Comparison of ENCODE assay signal across 17 cellular contexts in the genomic region with DNA sequence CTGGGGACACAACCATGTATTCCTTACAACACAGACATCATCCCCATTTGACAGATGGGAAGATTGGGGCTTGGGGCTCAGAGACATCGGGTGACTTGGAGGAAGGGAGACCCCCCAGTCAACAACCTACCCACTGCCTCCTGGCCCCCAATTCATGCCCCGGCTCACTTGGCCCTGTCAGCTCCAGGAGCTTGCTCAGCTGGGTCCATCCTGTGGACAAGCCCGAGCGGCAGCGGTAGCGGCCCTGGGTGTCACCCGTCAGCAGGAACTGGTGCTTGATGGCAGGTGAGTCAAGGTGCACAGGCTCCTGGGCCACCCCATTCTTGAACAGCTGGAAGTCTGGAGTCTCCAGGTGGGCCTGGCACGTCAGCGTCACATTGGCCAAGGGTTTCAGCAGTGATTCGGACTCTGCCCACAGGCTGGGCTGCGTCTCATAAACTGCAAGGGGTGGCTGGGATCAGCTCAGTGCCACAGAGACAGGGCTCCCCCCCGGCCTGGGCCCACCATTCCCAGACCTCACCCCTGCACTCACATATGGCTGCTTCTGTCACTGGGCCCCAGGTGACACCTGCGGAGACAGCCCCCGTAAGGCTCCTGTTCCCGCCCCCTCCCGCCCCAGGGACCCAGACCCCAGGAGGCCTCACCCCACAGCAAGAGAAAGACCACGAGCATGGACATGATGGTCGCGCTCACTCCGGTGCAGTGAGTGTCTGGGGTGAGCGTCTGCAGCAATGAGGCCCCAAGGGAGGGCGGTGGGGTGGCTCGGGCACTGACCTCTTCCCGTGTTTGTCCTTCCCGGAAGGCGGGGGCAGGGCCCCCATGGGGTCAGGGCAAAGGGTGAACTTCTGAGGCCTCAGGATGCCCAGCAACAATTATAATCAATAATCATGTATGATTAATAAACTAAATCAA. TPM values are rescaled to one million over a fixed set of nuclear protein-coding genes. Genes with fewer than 3 reads are reported as not detected.
DNase-seq lines count a peak whose midpoint lies in the region; ATAC-seq and TF ChIP-seq lines count a peak whose summit lies in the region.
"Had no signal": no experiment of that assay in that cellular context is flagged by ENCODE, and none has a peak within 500 bp of the region (broad histone marks: within the 10 kb centered on the region; RNA-seq: fewer than 3 reads in every experiment).

A1BG (minus strand) TSS at position 733 of the 912 bp plus-strand sequence; CDS start at position 678, 55 bp downstream.

- H3K36me3 ChIP-seq in IMR-90 (ENCODE audit: control insufficient read depth, insufficient read depth, low read length) (peaks cover 11% of the 10 kb centered on the region; the same call in 1 of the 2 replicates), trophoblast cell (ENCODE audit: control insufficient read depth in 1 of 2, insufficient read depth in 2 of 2, low read length in 2 of 2) (no peaks in the 10 kb centered on the region)

- H3K79me1 ChIP-seq in IMR-90 (ENCODE audit: low read depth in 1 of 2, low read length in 2 of 2), result peaks cover 5 to 30% of the 10 kb centered on the region in 2 experiments
- no peaks in the 10 kb centered on the region for H3K79me1 ChIP-seq in trophoblast cell (ENCODE audit: low read length)

- 93% methylated on average over 9 of the region's 26 CpGs; no CpG with 5 or more reads in 1 of the 2 experiments for WGBS in IMR-90 (ENCODE audit: extremely low coverage in 2 of 2, insufficient read length in 1 of 2), 2 experiments
- WGBS in trophoblast cell (ENCODE audit: extremely low coverage, insufficient coverage, insufficient read length), result no CpG with 5 or more reads among the region's 26 CpGs

- H4K8ac ChIP-seq in IMR-90 (ENCODE audit: low read depth in 2 of 2, low read length in 2 of 2), result no peak within 1 kb of the TSS
- H4K8ac ChIP-seq in trophoblast cell (ENCODE audit: low read depth, low read length), result no peak within 1 kb of the TSS

- H3K9me3 Mint-ChIP-seq in CD4-positive, alpha-beta T cell, result no peaks in the 10 kb centered on the region
- H3K9me3 Mint-ChIP-seq in effector memory CD8-positive, alpha-beta T cell, result peaks cover 0 to 2% of the 10 kb centered on the region in 2 donors
- no peaks in the 10 kb centered on the region for H3K9me3 Mint-ChIP-seq in neural crest cell

- H3K79me2 ChIP-seq in trophoblast cell (ENCODE audit: control insufficient read depth, insufficient read depth, low read length, poor library complexity), result no peaks in the 10 kb centered on the region

- CTCF ChIA-PET in CD4-positive, alpha-beta T cell (lab: Charles Lee), result no interaction called here
- CTCF ChIA-PET in IMR-90 (lab: Yijun Ruan, JAX), result no interaction called here

- no peak within 1 kb of the TSS for H4K5ac ChIP-seq in IMR-90 (ENCODE audit: low read depth, low read length)

- no peaks in the 10 kb centered on the region for H3K9me3 ChIP-seq in CD4-positive, alpha-beta T cell (ENCODE audit: control insufficient read depth, low read length)
- H3K9me3 ChIP-seq in IMR-90 (ENCODE audit: control insufficient read depth, insufficient read depth, low read length) (no peaks in the 10 kb centered on the region), trophoblast cell (ENCODE audit: insufficient read depth, low read depth, low read length) (peaks cover 2% of the 10 kb centered on the region)
- H3K9me3 ChIP-seq: psoas muscle had no signal

- H3K23ac ChIP-seq in IMR-90 (ENCODE audit: low read depth, low read length), result no peak within 1 kb of the TSS
- H3K23ac ChIP-seq in trophoblast cell (ENCODE audit: low read length), result no peak within 1 kb of the TSS

- H3K4me1 ChIP-seq in IMR-90 (ENCODE audit: control insufficient read depth, insufficient read depth, low read length) (peaks cover 11% of the 10 kb centered on the region), trophoblast cell (ENCODE audit: control insufficient read depth in 1 of 2, insufficient read depth in 2 of 2, low read length in 2 of 2) (no peaks in the 10 kb centered on the region)
- H3K4me1 ChIP-seq: psoas muscle had no signal

- H2BK120ac ChIP-seq in IMR-90 (ENCODE audit: low read depth, low read length) (no peak within 1 kb of the TSS), trophoblast cell (ENCODE audit: insufficient read depth, low read length, poor library complexity) (no peak within 1 kb of the TSS)

- no peak within 1 kb of the TSS for H3K4ac ChIP-seq in IMR-90 (ENCODE audit: low read depth, low read length)
- no peak within 1 kb of the TSS for H3K4ac ChIP-seq in trophoblast cell (ENCODE audit: low read depth, low read length)

- in situ Hi-C loops in IMR-90 (cut with MboI; ENCODE audit: low sequenced_read_pairs), result no loop called here

- POLR2A ChIA-PET in CD4-positive, alpha-beta T cell (lab: Charles Lee), result no interaction called here
- POLR2A ChIA-PET in IMR-90 (lab: Charles Lee; ENCODE audit: unreplicated experiment), result no interaction called here

- no peak within 1 kb of the TSS for H3K18ac ChIP-seq in IMR-90 (ENCODE audit: low read depth, low read length)
- H3K18ac ChIP-seq in trophoblast cell (ENCODE audit: low read length), result no peak within 1 kb of the TSS

- H3K4me3 ChIP-seq in IMR-90 (ENCODE audit: insufficient read depth, low read depth, low read length), result no peak within 1 kb of the TSS
- no peak within 1 kb of the TSS for H3K4me3 ChIP-seq in trophoblast cell (ENCODE audit: low read depth, low read length)
- H3K4me3 ChIP-seq: psoas muscle had no signal

- H2BK12ac ChIP-seq in trophoblast cell (ENCODE audit: low read length), result no peak within 1 kb of the TSS

- TF ChIP-seq RAD21 in IMR-90 (IDR thresholded peaks at IDR 0.05; ENCODE audit: low read length), result no peak

- H3K4me2 ChIP-seq in IMR-90 (ENCODE audit: low read depth, low read length) (no peak within 1 kb of the TSS), trophoblast cell (ENCODE audit: low read length) (no peak within 1 kb of the TSS)

- no peak for ATAC-seq in CD4-positive, alpha-beta T cell (ENCODE audit: poor library complexity)
- no peak for ATAC-seq in IMR-90 (ENCODE audit: low read depth)
- ATAC-seq in effector memory CD8-positive, alpha-beta T cell (replicated peaks), result no peak
- no peak for ATAC-seq in GM21723 (IDR thresholded peaks at IDR 0.05; ENCODE audit: unreplicated experiment)
- ATAC-seq: psoas muscle; stimulated activated naive CD8-positive, alpha-beta T cell treated with anti-CD3 and anti-CD28 coated beads, Interleukin-15, amount 100 ng/mL, for 72 hours had no signal

- TF ChIP-seq POLR2A in IMR-90 (IDR thresholded peaks at IDR 0.05; ENCODE audit: low read depth, low read length), result no peak

- no peak for DNase-seq in CD4-positive, alpha-beta T cell
- DNase-seq in IMR-90 (no peak), neural crest cell (ENCODE audit: low read depth, low spot score) (no peak), trophoblast cell (no peak), NCI-H187 (lab: John Stamatoyannopoulos, UW) (no peak), NOMO-1 treated with dmso at 0.1 percent for 144 hours (lab: John Stamatoyannopoulos, UW; ENCODE audit: unreplicated experiment) (no peak)
- no peak for DNase-seq in effector memory CD8-positive, alpha-beta T cell
- DNase-seq: activated CD4-positive, alpha-beta T cell treated with anti-CD3 and anti-CD28 coated beads for 4 hours; activated naive CD4-positive, alpha-beta T cell treated with anti-CD3 and anti-CD28 coated beads, Interleukin-2, amount 10 ng/mL, durations not matched to agents 7 days and 5 days; COR-L47; foreskin melanocyte; NCI-H1436 treated with DMSO at 0.1 percent for 48 hours; NCI-H774; psoas muscle; stimulated activated CD4-positive, alpha-beta T cell treated with anti-CD3 and anti-CD28 coated beads, Interleukin-4, amount 100 ng/mL, for 24 hours; stimulated activated naive CD8-positive, alpha-beta T cell treated with anti-CD3 and anti-CD28 coated beads, Interleukin-15, amount 100 ng/mL, for 72 hours had no signal

- H2BK5ac ChIP-seq in IMR-90 (ENCODE audit: low read depth, low read length, poor library complexity, severe bottlenecking) (no peak within 1 kb of the TSS), trophoblast cell (ENCODE audit: low read depth, low read length, poor library complexity) (no peak within 1 kb of the TSS)

- H4K20me1 ChIP-seq in IMR-90 (ENCODE audit: insufficient read depth, low read length), result peaks cover 8% of the 10 kb centered on the region

- H4K12ac ChIP-seq in trophoblast cell (ENCODE audit: low read depth, low read length), result no peak within 1 kb of the TSS

- H2AFZ ChIP-seq in IMR-90 (replicated peaks; ENCODE audit: low read length, poor library complexity) (no peak within 1 kb of the TSS), trophoblast cell (ENCODE audit: insufficient read depth, low read length, poor library complexity) (no peak within 1 kb of the TSS)

- H3K27me3 ChIP-seq in CD4-positive, alpha-beta T cell (ENCODE audit: control insufficient read depth, insufficient read depth, low read length), result no peaks in the 10 kb centered on the region
- H3K27me3 ChIP-seq in IMR-90 (ENCODE audit: control insufficient read depth, insufficient read depth, low read length) (peaks cover 9% of the 10 kb centered on the region), trophoblast cell (ENCODE audit: insufficient read depth, low read length) (no peaks in the 10 kb centered on the region)

- H3K14ac ChIP-seq in IMR-90 (replicated peaks; ENCODE audit: low read depth, low read length) (no peak within 1 kb of the TSS), trophoblast cell (ENCODE audit: low read length) (no peak within 1 kb of the TSS)

- H3K56ac ChIP-seq in IMR-90 (ENCODE audit: extremely low read depth, insufficient read depth, low read length), result no peak within 1 kb of the TSS

- no peak within 1 kb of the TSS for H3K9ac ChIP-seq in IMR-90 (ENCODE audit: low read depth, low read length)
- no peak within 1 kb of the TSS for H3K9ac ChIP-seq in trophoblast cell (ENCODE audit: low read length)

- peak within 1 kb of the TSS; percentile 65 for H2AK9ac ChIP-seq in IMR-90 (replicated peaks; ENCODE audit: low read depth, low read length, poor library complexity)

- no peak within 1 kb of the TSS for H2BK15ac ChIP-seq in IMR-90 (ENCODE audit: low read depth, low read length)

- TF ChIP-seq CTCF in CD4-positive, alpha-beta T cell (IDR thresholded peaks at IDR 0.05), result no peak
- TF ChIP-seq CTCF in IMR-90 (conservative IDR thresholded peaks at IDR 0.05; ENCODE audit: low read depth, low read length) (no peak), neural crest cell (conservative IDR thresholded peaks at IDR 0.05) (no peak)

- H3K4me1 Mint-ChIP-seq in CD4-positive, alpha-beta T cell (ENCODE audit: low read depth), result peaks cover 15% of the 10 kb centered on the region
- peaks cover 4 to 10% of the 10 kb centered on the region in 2 donors for H3K4me1 Mint-ChIP-seq in effector memory CD8-positive, alpha-beta T cell (ENCODE audit: low read depth in 2 of 2)
- peaks cover 12% of the 10 kb centered on the region for H3K4me1 Mint-ChIP-seq in neural crest cell

- H3K27ac ChIP-seq in CD4-positive, alpha-beta T cell (ENCODE audit: low read depth, low read length), result no peak within 1 kb of the TSS
- H3K27ac ChIP-seq in IMR-90 (ENCODE audit: insufficient read depth, low read length), result no peak within 1 kb of the TSS
- no peak within 1 kb of the TSS for H3K27ac ChIP-seq in trophoblast cell (ENCODE audit: low read depth, low read length)
- H3K27ac ChIP-seq: psoas muscle had no signal

- H3K27ac Mint-ChIP-seq in CD4-positive, alpha-beta T cell, result no peak within 1 kb of the TSS
- H3K27ac Mint-ChIP-seq in effector memory CD8-positive, alpha-beta T cell, result peak within 1 kb of the TSS; percentile 63 to 66
- H3K27ac Mint-ChIP-seq in neural crest cell (ENCODE audit: unreplicated experiment), result no peak within 1 kb of the TSS
- H3K27ac Mint-ChIP-seq: activated naive CD4-positive, alpha-beta T cell treated with anti-CD3 and anti-CD28 coated beads, Interleukin-2, amount 10 ng/mL, durations not matched to agents 7 days and 5 days; stimulated activated naive CD8-positive, alpha-beta T cell treated with anti-CD3 and anti-CD28 coated beads, Interleukin-15, amount 100 ng/mL, for 72 hours had no signal

- H2AK5ac ChIP-seq in IMR-90 (ENCODE audit: low read depth, low read length) (no peak within 1 kb of the TSS), trophoblast cell (ENCODE audit: low read length) (no peak within 1 kb of the TSS)

- peak within 1 kb of the TSS; percentile 45 for H3K4me3 Mint-ChIP-seq in CD4-positive, alpha-beta T cell
- H3K4me3 Mint-ChIP-seq in effector memory CD8-positive, alpha-beta T cell, result no peak within 1 kb of the TSS
- H3K4me3 Mint-ChIP-seq in neural crest cell, result no peak within 1 kb of the TSS
- H3K4me3 Mint-ChIP-seq: activated naive CD4-positive, alpha-beta T cell treated with anti-CD3 and anti-CD28 coated beads, Interleukin-2, amount 10 ng/mL, durations not matched to agents 7 days and 5 days; stimulated activated naive CD8-positive, alpha-beta T cell treated with anti-CD3 and anti-CD28 coated beads, Interleukin-15, amount 100 ng/mL, for 72 hours had no signal

- H3K36me3 Mint-ChIP-seq in CD4-positive, alpha-beta T cell (ENCODE audit: low read depth), result peaks cover 4% of the 10 kb centered on the region
- H3K36me3 Mint-ChIP-seq in effector memory CD8-positive, alpha-beta T cell (ENCODE audit: insufficient read depth), result peaks cover 4% of the 10 kb centered on the region
- no peaks in the 10 kb centered on the region for H3K36me3 Mint-ChIP-seq in neural crest cell (ENCODE audit: low read depth)

- H3K9me1 ChIP-seq in IMR-90 (ENCODE audit: insufficient read depth, low read length), result peaks cover 4% of the 10 kb centered on the region; the same call in 1 of the 2 replicates

- BruUV-seq in IMR-90 (replicated peaks; lab: Mats Ljungman, UMichigan), result no TSS peak

- peaks cover 6% of the 10 kb centered on the region for H3K27me3 Mint-ChIP-seq in CD4-positive, alpha-beta T cell
- no peaks in the 10 kb centered on the region for H3K27me3 Mint-ChIP-seq in effector memory CD8-positive, alpha-beta T cell
- H3K27me3 Mint-ChIP-seq in neural crest cell (ENCODE audit: low read depth), result peaks cover under 1% of the 10 kb centered on the region
- H3K27me3 Mint-ChIP-seq: stimulated activated naive CD8-positive, alpha-beta T cell treated with anti-CD3 and anti-CD28 coated beads, Interleukin-15, amount 100 ng/mL, for 72 hours had no signal

- H4K91ac ChIP-seq in IMR-90 (ENCODE audit: insufficient read depth, low read depth, low read length), result no peak within 1 kb of the TSS
- H4K91ac ChIP-seq in trophoblast cell (ENCODE audit: low read depth, low read length), result no peak within 1 kb of the TSS

- dilution Hi-C loops in IMR-90 (cut with HindIII; ENCODE audit: low sequenced_read_pairs, unreplicated experiment), result no loop called here

- H2BK20ac ChIP-seq in IMR-90 (ENCODE audit: low read depth, low read length), result no peak within 1 kb of the TSS

- intact Hi-C loops in CD4-positive, alpha-beta T cell (cut with DNase I, micrococcal nuclease), result no loop called here
- intact Hi-C loops in IMR-90 (cut with micrococcal nuclease), result no loop called here

RNA-seq across cellular contexts. Expression of gene A1BG, which starts in this region (rescaled TPM):
- total RNA-seq in CD4-positive, alpha-beta T cell, result 1 to 10 TPM; 7.6 to 8.4 TPM
- total RNA-seq in IMR-90 (2012; rRNA removed) (4.5 and 6.4 TPM in 2 replicates), neural crest cell (17.6 and 17.8 TPM in 2 replicates)
- polyA plus RNA-seq in IMR-90 (2012; rRNA removed), result 54.5 and 65.7 TPM in 2 replicates
- 40.0 and 43.7 TPM in 2 replicates for polyA plus RNA-seq in IMR-90 (2012; cell fraction: cytosol; rRNA removed)
- 10.3 and 18.0 TPM in 2 replicates for polyA plus RNA-seq in IMR-90 (2012; cell fraction: nucleus; rRNA removed; ENCODE audit: low replicate concordance)
- polyA plus RNA-seq in trophoblast cell (2013), result 5.4 and 6.9 TPM in 2 replicates

Comparison
In these comparisons a context has a peak if more than half of its experiments do, and no peak if none do; other contexts are left out.
1. H3K27ac Mint-ChIP-seq: peak in effector memory CD8-positive, alpha-beta T cell (2 of 2); none in CD4-positive, alpha-beta T cell (single experiment) and neural crest cell (single experiment).